Comparison of ENCODE assay signal across 7 cellular contexts in the genomic region with DNA sequence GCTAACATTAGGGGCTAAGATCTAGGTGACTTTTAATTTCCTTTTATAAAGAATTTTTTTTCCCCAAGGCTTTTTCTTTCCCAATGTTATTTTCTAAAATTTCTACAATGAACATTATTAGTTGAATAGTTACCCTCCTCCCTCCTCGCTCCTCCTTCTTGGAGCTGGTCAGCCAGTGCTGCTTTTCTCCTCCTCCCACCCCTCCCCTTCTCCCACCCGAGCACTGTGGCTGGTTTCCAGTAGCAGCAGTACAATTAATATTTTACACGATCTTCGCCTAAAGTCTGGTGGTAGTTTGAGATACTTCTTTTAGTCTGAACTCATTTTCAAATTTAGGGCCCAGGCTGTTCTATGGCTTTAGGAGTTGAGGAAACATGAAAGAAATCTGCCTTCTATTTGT.
"Had no signal": no experiment of that assay in that cellular context is flagged by ENCODE, and none has a peak within 500 bp of the region (broad histone marks: within the 10 kb centered on the region; RNA-seq: fewer than 3 reads in every experiment).

No MANE protein-coding gene starts in this region.

- DNase-seq: activated CD4-positive, alpha-beta memory T cell treated with anti-CD3 and anti-CD28 coated beads, Interleukin-2, amount 10 ng/mL, durations not matched to agents 7 days and 5 days; activated CD4-positive, alpha-beta T cell treated with anti-CD3 and anti-CD28 coated beads for 36 hours; activated CD8-positive, alpha-beta memory T cell treated with anti-CD3 and anti-CD28 coated beads, Interleukin-2, amount 50 U/mL, for 4 hours; activated naive CD8-positive, alpha-beta T cell treated with anti-CD3 and anti-CD28 coated beads, Interleukin-2, amount 10 ng/mL, durations not matched to agents 7 days and 5 days; stimulated activated CD4-positive, alpha-beta T cell treated with anti-CD3 and anti-CD28 coated beads, Interleukin-15, amount 100 ng/mL, for 24 hours; stimulated activated CD4-positive, alpha-beta T cell treated with anti-CD3 and anti-CD28 coated beads, Interleukin-4, amount 100 ng/mL, for 24 hours; T1000 had no signal

- ATAC-seq: activated CD4-positive, alpha-beta T cell treated with anti-CD3 and anti-CD28 coated beads for 36 hours had no signal
